8 cellular contexts compared by ENCODE assay signal in the genomic region with DNA sequence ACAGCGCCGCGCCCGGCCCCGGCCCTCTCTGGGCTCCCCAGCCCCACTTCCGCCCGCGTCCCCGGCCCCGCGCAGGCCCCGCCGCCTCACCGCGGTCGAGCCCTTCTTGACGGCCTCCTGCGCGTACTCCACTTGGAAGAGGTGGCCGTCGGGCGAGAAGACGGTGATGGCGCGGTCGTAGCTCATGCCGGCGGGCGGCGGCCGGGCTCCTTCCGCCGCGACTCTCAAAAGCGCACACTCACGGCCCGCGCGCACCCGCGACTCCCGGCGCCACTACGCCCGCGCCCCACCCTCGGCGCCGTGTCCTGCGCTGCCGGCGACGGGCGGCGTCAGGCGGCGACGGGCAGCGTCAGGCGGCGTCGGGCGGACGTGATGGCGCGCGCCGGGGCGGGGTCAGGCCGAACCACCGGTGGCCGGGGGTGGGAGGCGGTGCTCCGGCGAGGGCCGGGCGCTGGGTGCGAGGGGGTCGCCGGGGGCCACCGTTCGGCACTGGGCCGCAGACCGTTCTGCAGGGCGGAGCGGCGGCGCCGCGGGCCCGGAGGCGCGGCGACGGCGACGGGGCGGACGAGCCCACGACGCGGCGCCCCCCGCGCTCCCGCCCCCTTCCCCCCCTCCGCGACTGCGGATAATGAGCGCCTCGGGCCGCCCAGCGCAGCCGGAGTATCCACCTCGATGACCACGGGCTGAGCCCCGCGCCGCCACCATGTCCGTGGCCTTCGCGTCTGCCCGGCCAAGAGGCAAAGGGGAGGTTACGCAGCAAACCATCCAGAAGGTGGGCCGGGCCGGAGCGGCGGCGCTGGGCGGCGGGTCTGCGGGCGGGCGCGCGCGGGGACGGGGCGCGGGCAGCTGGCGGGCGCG. TPM values are rescaled to one million over a fixed set of nuclear protein-coding genes. Genes with fewer than 3 reads are reported as not detected.
DNase-seq lines count a peak whose midpoint lies in the region; ATAC-seq, FAIRE-seq and TF ChIP-seq lines count a peak whose summit lies in the region.

TSS of gene PSMA7 (minus strand) at position 277 of the 858 bp plus-strand sequence. CDS start at position 186, 91 bp downstream.
TSS of gene SS18L1 (plus strand) at position 652 of the 858 bp plus-strand sequence. CDS start at position 704, 52 bp downstream.

- WGBS in H1 (ENCODE audit: extremely low coverage in 1 of 2, insufficient coverage in 1 of 2, insufficient read length in 1 of 2, insufficient replicate concordance in 2 of 2, low coverage in 1 of 2, low lambda C conversion rate in 2 of 2, missing lambda C conversion rate in 1 of 2), 2 experiments: 1% methylated on average over 35 of the region's 143 CpGs; no CpG with 5 or more reads in 1 of the 2 experiments

- peak within 1 kb of the TSS; percentile 81; the same call in 1 of the 2 replicates for H3K18ac ChIP-seq in H1 (ENCODE audit: extremely low read depth, low read length)

- peaks cover 33 to 52% of the 10 kb centered on the region in 2 experiments for H4K20me1 ChIP-seq in H1 (replicated peaks in 1 of 2; ENCODE audit: control insufficient read depth in 1 of 2, insufficient read depth in 2 of 2, low read length in 2 of 2)

- DNase-seq in C1 segment of cervical spinal cord (lab: John Stamatoyannopoulos, UW): peak; percentile 41 to 90 (median 78)
- peak; percentile 96 for DNase-seq in GM19238 (ENCODE audit: insufficient read length, low spot score)
- peak; percentile 86 for DNase-seq in NCI-H774 (lab: John Stamatoyannopoulos, UW)
- peak; percentile 92 for DNase-seq in activated CD8-positive, alpha-beta memory T cell treated with anti-CD3 and anti-CD28 coated beads for 24 hours
- peak in 1 of 2 experiments; percentile 87 for DNase-seq in H1 (ENCODE audit: low read depth in 1 of 2, low spot score in 2 of 2)
- peak; percentile 95 for DNase-seq in mesenteric fat pad (ENCODE audit: low spot score)
- DNase-seq in stimulated activated CD8-positive, alpha-beta memory T cell treated with anti-CD3 and anti-CD28 coated beads, Interleukin-15, amount 100 ng/mL, for 1 hour (ENCODE audit: low read depth): peak; percentile 69

- peak within 1 kb of the TSS; percentile 99 for H4K8ac ChIP-seq in H1 (ENCODE audit: extremely low read depth, insufficient read depth, low read length)

- peak in 1 of 2 experiments; percentile 85; a peak in 1 of 3 replicates for TF ChIP-seq EP300 in H1 (IDR thresholded peaks at IDR 0.05; ENCODE audit: borderline replicate concordance in 1 of 2, low read depth in 2 of 2, low read length in 2 of 2)

- H4K91ac ChIP-seq in H1 (replicated peaks; ENCODE audit: insufficient read length, low read length): peak within 1 kb of the TSS; percentile 84

- ATAC-seq in HG03432 (IDR thresholded peaks at IDR 0.05; ENCODE audit: unreplicated experiment): peak; percentile 83

- no peak within 1 kb of the TSS for H2BK12ac ChIP-seq in H1 (ENCODE audit: low read depth, low read length)

- peak within 1 kb of the TSS; percentile 84; the same call in 1 of the 2 replicates for H2BK5ac ChIP-seq in H1 (ENCODE audit: low read depth, low read length)

- H2BK120ac ChIP-seq in H1 (replicated peaks; ENCODE audit: low read depth, low read length): no peak within 1 kb of the TSS

- H3K9me3 ChIP-seq in H1 (ENCODE audit: insufficient read depth in 2 of 2, low read depth in 1 of 2, low read length in 1 of 2): no peaks in the 10 kb centered on the region

- peaks cover 3% of the 10 kb centered on the region; the same call in 1 of the 2 replicates for H3K23me2 ChIP-seq in H1 (ENCODE audit: low read depth, low read length)

- no peak for FAIRE-seq in H1 (lab: Jason Lieb, UNC)

- H3K56ac ChIP-seq in H1 (replicated peaks; ENCODE audit: insufficient read length, low read depth, low read length): peak within 1 kb of the TSS; percentile 33

- H2AK5ac ChIP-seq in H1 (ENCODE audit: low read depth, low read length): no peak within 1 kb of the TSS

- peaks cover 50 to 83% of the 10 kb centered on the region in 2 experiments for H3K79me2 ChIP-seq in H1 (ENCODE audit: control insufficient read depth in 1 of 2, insufficient read depth in 2 of 2, low read length in 2 of 2)

- no peak within 1 kb of the TSS for H2AFZ ChIP-seq in H1 (ENCODE audit: low read length)

- H3K4me2 ChIP-seq in H1 (ENCODE audit: insufficient read depth in 1 of 2, low read depth in 2 of 2, low read length in 2 of 2): peak within 1 kb of the TSS; percentile 71 to 75

- no peak for TF ChIP-seq RAD21 in H1 (IDR thresholded peaks at IDR 0.05 in 1 of 2, conservative IDR thresholded peaks at IDR 0.05 in 1 of 2; ENCODE audit: low read depth in 2 of 2, low read length in 2 of 2)

- H2BK20ac ChIP-seq in H1 (ENCODE audit: low read length): no peak within 1 kb of the TSS

- H2BK15ac ChIP-seq in H1 (ENCODE audit: low read length): no peak within 1 kb of the TSS

- TF ChIP-seq POLR2A in H1 (IDR thresholded peaks at IDR 0.05; ENCODE audit: control extremely low read depth in 1 of 2, low read depth in 2 of 2, low read length in 2 of 2): peak in 1 of 2 experiments; percentile 70; a peak in 1 of 3 replicates

- peak within 1 kb of the TSS; percentile 84 to 100 (median 90) for H3K9ac ChIP-seq in H1 (replicated peaks in 1 of 4; ENCODE audit: extremely low read depth in 1 of 4, low read depth in 3 of 4, low read length in 3 of 4)

- peak within 1 kb of the TSS; percentile 68 for H4K5ac ChIP-seq in H1 (ENCODE audit: insufficient read length, low read depth, low read length)

- peak within 1 kb of the TSS; percentile 63 to 81 (median 67) for H3K4me3 ChIP-seq in H1 (ENCODE audit: extremely low read depth in 1 of 4, insufficient read depth in 2 of 4, low read depth in 3 of 4, low read length in 4 of 4)

- no peak within 1 kb of the TSS for H3K23ac ChIP-seq in H1 (ENCODE audit: insufficient read length)

- H3K36me3 ChIP-seq in H1 (ENCODE audit: control insufficient read depth in 2 of 4, insufficient read depth in 4 of 4, low read length in 3 of 4): peaks cover 10 to 32% (median 22%) of the 10 kb centered on the region in 4 experiments

- H3K14ac ChIP-seq in H1 (ENCODE audit: insufficient read length): no peak within 1 kb of the TSS

- POLR2A ChIA-PET in H1 (lab: Charles Lee; ENCODE audit: partially characterized antibody): interaction anchor here (0.6 to 3.4 kb wide), 15 partner anchors 8 to 159 kb away, joined by 3 to 28 read pairs (median 5); partner anchors contain the start of gene LSM14B

- H3K4ac ChIP-seq in H1 (replicated peaks; ENCODE audit: insufficient read length, low read depth, low read length): no peak within 1 kb of the TSS

- no peak for TF ChIP-seq CTCF in H1 (IDR thresholded peaks at IDR 0.05; ENCODE audit: control extremely low read depth in 1 of 3, insufficient read depth in 1 of 3, low read depth in 1 of 3, low read length in 3 of 3)

- H3K27ac ChIP-seq in H1 (ENCODE audit: low read depth, low read length): peak within 1 kb of the TSS; percentile 95; the same call in 1 of the 2 replicates

- CTCF ChIA-PET in H1 (lab: Charles Lee; ENCODE audit: partially characterized antibody): interaction anchor here (0.6 to 2.1 kb wide), 2 partner anchors 19 to 133 kb away, joined by 5 to 11 read pairs; no protein-coding TSS in a partner anchor

- no peaks in the 10 kb centered on the region for H3K27me3 ChIP-seq in H1 (replicated peaks in 1 of 4; ENCODE audit: control insufficient read depth in 3 of 4, extremely low read depth in 1 of 4, insufficient read depth in 3 of 4, low read length in 3 of 4)

- peaks cover 26% of the 10 kb centered on the region for H3K79me1 ChIP-seq in H1 (ENCODE audit: low read depth, low read length)

- peaks cover 0 to 12% (median 4%) of the 10 kb centered on the region in 4 experiments; a peak in 6 of 7 replicates for H3K4me1 ChIP-seq in H1 (replicated peaks in 1 of 4; ENCODE audit: control insufficient read depth in 3 of 4, insufficient read depth in 4 of 4, low read length in 3 of 4)

TF ChIP-seq in H1, 55 proteins besides CTCF, POLR2A, EP300 and RAD21 (continues in another document):
- TF ChIP-seq RBBP5 (IDR thresholded peaks at IDR 0.05; ENCODE audit: borderline replicate concordance, low read depth, low read length) (peak; percentile 71; the same call in 1 of the 2 replicates), HDAC2 (IDR thresholded peaks at IDR 0.05; ENCODE audit: borderline replicate concordance in 1 of 2, low read depth in 2 of 2, low read length in 2 of 2) (0 out of 4 replicates have a peak, but pooled peaks of 1 of the 2 experiments have one; percentile 54)

RNA-seq across cellular contexts. Expression of gene PSMA7, which starts in this region (rescaled TPM):
- total RNA-seq in H1 (2021; fragmentation: NEBNext Ultra II Directional; extraction: Animal tissue kit (Norgen Biotek cat#: 25700)): 339 and 361 TPM in 2 replicates
- polyA plus RNA-seq in H1 (2011; rRNA removed): 607 and 648 TPM in 2 replicates
- 619 TPM for polyA plus RNA-seq in H1 (2011; cell fraction: cytosol; rRNA removed)
- polyA plus RNA-seq in H1 (2011; cell fraction: nucleus; rRNA removed): 429 TPM
- 276 to 407 TPM (median 389 TPM) in 4 replicates for polyA plus RNA-seq in H1 (2012, experiment 1 of 2)
- 325 TPM for polyA plus RNA-seq in H1 (2012, experiment 2 of 2)
- 550 TPM for polyA plus RNA-seq in H1 (2013, experiment 1 of 2)
- 519 TPM for polyA plus RNA-seq in H1 (2013, experiment 2 of 2)
- 194 and 202 TPM in 2 replicates for polyA minus RNA-seq in H1 (2011; rRNA and poly(A)+ RNA removed)
- 110 TPM for polyA minus RNA-seq in H1 (2011; cell fraction: cytosol; rRNA and poly(A)+ RNA removed)
- polyA minus RNA-seq in H1 (2011; cell fraction: nucleus; rRNA and poly(A)+ RNA removed): 72.4 TPM
- total RNA-seq in mesenteric fat pad: 258 TPM

RNA-seq across cellular contexts. Expression of gene SS18L1, which starts in this region (rescaled TPM):
- 22.4 and 28.4 TPM in 2 replicates for total RNA-seq in H1 (2021; fragmentation: NEBNext Ultra II Directional; extraction: Animal tissue kit (Norgen Biotek cat#: 25700))
- 29.7 and 36.6 TPM in 2 replicates for polyA plus RNA-seq in H1 (2011; rRNA removed)
- 30.1 TPM for polyA plus RNA-seq in H1 (2011; cell fraction: cytosol; rRNA removed)
- 83.9 TPM for polyA plus RNA-seq in H1 (2011; cell fraction: nucleus; rRNA removed)
- polyA plus RNA-seq in H1 (2012, experiment 1 of 2): 18.9 to 24.1 TPM (median 19.8 TPM) in 4 replicates
- polyA plus RNA-seq in H1 (2012, experiment 2 of 2): 3.0 TPM
- polyA plus RNA-seq in H1 (2013, experiment 1 of 2): 12.9 TPM
- polyA plus RNA-seq in H1 (2013, experiment 2 of 2): 12.2 TPM
- 16.5 and 24.4 TPM in 2 replicates for polyA minus RNA-seq in H1 (2011; rRNA and poly(A)+ RNA removed)
- 33.8 TPM for polyA minus RNA-seq in H1 (2011; cell fraction: cytosol; rRNA and poly(A)+ RNA removed)
- polyA minus RNA-seq in H1 (2011; cell fraction: nucleus; rRNA and poly(A)+ RNA removed): 29.1 TPM
- 9.0 TPM for total RNA-seq in mesenteric fat pad
